8 cellular contexts compared by ENCODE assay signal in the genomic region with DNA sequence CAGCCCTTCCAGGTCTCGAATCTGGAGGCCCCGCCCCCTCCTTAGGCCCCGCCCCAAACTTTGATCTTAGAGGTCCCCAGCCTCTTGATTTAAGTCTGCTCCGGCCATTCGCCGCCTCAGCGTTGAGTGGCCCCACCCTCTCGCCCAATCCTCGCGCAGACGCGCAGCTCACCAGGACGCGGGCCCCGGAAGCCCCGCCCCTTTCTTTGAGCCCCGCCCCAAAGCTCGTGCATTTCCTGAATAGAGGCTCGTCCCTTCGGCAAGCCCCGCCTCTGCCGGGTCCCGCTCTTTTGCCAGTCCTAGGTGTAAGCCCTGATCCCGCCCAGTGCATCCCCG. TPM values are rescaled to one million over a fixed set of nuclear protein-coding genes. Genes with fewer than 3 reads are reported as not detected.
DNase-seq lines count a peak whose midpoint lies in the region; TF ChIP-seq lines count a peak whose summit lies in the region.

No MANE protein-coding gene starts in this region.

- H3K36me3 Mint-ChIP-seq in activated naive CD4-positive, alpha-beta T cell treated with anti-CD3 and anti-CD28 coated beads, Interleukin-2, amount 50 U/mL, for 24 hours, result peaks cover 16% of the 10 kb centered on the region

- H3K4me3 Mint-ChIP-seq in activated naive CD4-positive, alpha-beta T cell treated with anti-CD3 and anti-CD28 coated beads, Interleukin-2, amount 50 U/mL, for 24 hours, result peak overlapping the region; percentile 99

- H3K4me3 ChIP-seq in HFF-Myc (replicated peaks; ENCODE audit: low read depth, low read length), result peak overlapping the region; percentile 87
- H3K4me3 ChIP-seq in SK-N-MC, result peak overlapping the region; percentile 100

- no peaks in the 10 kb centered on the region for H3K9me3 ChIP-seq in SK-N-MC (ENCODE audit: low read depth, low read length)

- no peak for TF ChIP-seq CTCF in HFF-Myc (IDR thresholded peaks at IDR 0.05; ENCODE audit: low read depth, low read length, missing control alignments)

- H3K36me3 ChIP-seq in SK-N-MC (ENCODE audit: insufficient read depth, low read length), result peaks cover 28% of the 10 kb centered on the region

- H3K9ac ChIP-seq in SK-N-MC (ENCODE audit: insufficient read length), result peak overlapping the region; percentile 100

- no peaks in the 10 kb centered on the region for H3K27me3 Mint-ChIP-seq in activated naive CD4-positive, alpha-beta T cell treated with anti-CD3 and anti-CD28 coated beads, Interleukin-2, amount 50 U/mL, for 24 hours

- H3K9me3 Mint-ChIP-seq in activated naive CD4-positive, alpha-beta T cell treated with anti-CD3 and anti-CD28 coated beads, Interleukin-2, amount 50 U/mL, for 24 hours, result no peaks in the 10 kb centered on the region

- H3K27ac ChIP-seq in SK-N-MC (peak overlapping the region; percentile 96), temporal lobe (ENCODE audit: low read depth, low read length) (peak overlapping the region; percentile 94)

- peaks cover 63% of the 10 kb centered on the region for H3K4me1 Mint-ChIP-seq in activated naive CD4-positive, alpha-beta T cell treated with anti-CD3 and anti-CD28 coated beads, Interleukin-2, amount 50 U/mL, for 24 hours

- peak overlapping the region; percentile 99 for H3K27ac Mint-ChIP-seq in activated naive CD4-positive, alpha-beta T cell treated with anti-CD3 and anti-CD28 coated beads, Interleukin-2, amount 50 U/mL, for 24 hours

- peak; percentile 100 for DNase-seq in GM03348 (ENCODE audit: low spot score)
- peak; percentile 91 for DNase-seq in HFF-Myc (ENCODE audit: extremely low read depth, low read depth)
- DNase-seq in NAMALWA (ENCODE audit: low spot score), result peak; percentile 99
- DNase-seq in SK-N-MC (ENCODE audit: low read depth, low spot score), result peak; percentile 91
- peak; percentile 99 for DNase-seq in globus pallidus (ENCODE audit: low spot score)
- DNase-seq in nucleus accumbens (lab: John Stamatoyannopoulos, UW), result peak; percentile 93 to 100 (median 99)

RNA-seq across cellular contexts. Expression of a gene that starts 0.2 kb away (rescaled TPM):
- total RNA-seq in temporal lobe, result 18.7 TPM

RNA-seq across cellular contexts. Expression of a gene that starts 0.7 kb away (rescaled TPM):
- total RNA-seq in temporal lobe, result 119 TPM

RNA-seq across cellular contexts. Expression of a gene that starts 37.7 kb away (rescaled TPM):
- 8.1 TPM for total RNA-seq in temporal lobe

RNA-seq across cellular contexts. Expression of a gene that starts 47.9 kb away (rescaled TPM):
- total RNA-seq in temporal lobe, result 2.7 TPM

RNA-seq across cellular contexts. Expression of a gene that starts 60.0 kb away (rescaled TPM):
- total RNA-seq in temporal lobe, result 0.25 TPM

Comparison
In these comparisons a context has a peak if more than half of its experiments do, and no peak if none do; other contexts are left out.
1. Peak in every context shown above with its lines: DNase-seq, H3K4me3 ChIP-seq and H3K27ac ChIP-seq.